Comparison of ENCODE assay signal across 8 cellular contexts in the genomic region with DNA sequence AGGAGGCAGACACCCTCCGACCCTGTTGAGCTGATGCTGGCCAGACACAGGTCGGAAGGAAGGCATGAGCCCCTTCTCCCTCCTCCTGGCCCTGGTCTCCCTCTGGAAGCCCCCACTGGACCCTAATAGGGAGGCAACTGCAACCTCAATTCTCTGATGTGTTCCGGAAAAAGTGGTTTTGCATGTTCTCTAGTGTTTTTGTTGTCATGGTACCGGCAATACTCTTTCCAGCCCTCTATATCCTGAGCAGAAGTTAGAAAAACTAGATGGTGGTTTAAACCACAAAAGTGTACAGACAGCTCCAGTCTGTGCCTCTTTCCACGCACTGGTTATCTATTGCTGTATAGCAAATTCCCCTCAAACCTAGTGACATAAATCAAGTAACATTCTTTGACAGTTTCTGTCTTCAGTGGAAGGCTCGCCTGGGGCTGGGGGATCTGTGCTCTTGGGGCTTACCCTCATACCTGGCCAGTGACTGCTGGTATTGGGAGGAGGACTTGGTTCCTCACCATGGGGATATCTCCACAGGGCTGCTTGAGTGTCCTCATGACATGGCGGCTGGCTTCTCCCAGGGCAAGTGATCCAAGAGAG. TPM values are rescaled to one million over a fixed set of nuclear protein-coding genes. Genes with fewer than 3 reads are reported as not detected.
DNase-seq lines count a peak whose midpoint lies in the region; ATAC-seq lines count a peak whose summit lies in the region.

No MANE protein-coding gene starts in this region.

- H3K27ac Mint-ChIP-seq in activated CD4-positive, alpha-beta T cell treated with anti-CD3 and anti-CD28 coated beads for 36 hours = peak overlapping the region; percentile 72
- H3K27ac Mint-ChIP-seq in activated naive CD4-positive, alpha-beta T cell treated with anti-CD3 and anti-CD28 coated beads for 36 hours = peak overlapping the region; percentile 81
- peak overlapping the region; percentile 68 to 96 for H3K27ac Mint-ChIP-seq in stimulated activated naive CD8-positive, alpha-beta T cell treated with anti-CD3 and anti-CD28 coated beads, Interleukin-15, amount 100 ng/mL, for 72 hours

- POLR2A ChIA-PET in activated CD4-positive, alpha-beta T cell treated with anti-CD3 and anti-CD28 coated beads for 36 hours (lab: Charles Lee) = no interaction called here

- intact Hi-C loops in activated CD4-positive, alpha-beta T cell treated with anti-CD3 and anti-CD28 coated beads for 36 hours (cut with DNase I, micrococcal nuclease) = no loop called here
- intact Hi-C loops in activated naive CD4-positive, alpha-beta T cell treated with anti-CD3 and anti-CD28 coated beads for 36 hours (cut with micrococcal nuclease) = loop anchor here (1.0 to 2.0 kb wide), 2 partner anchors 34 kb away; no protein-coding TSS in a partner anchor

- peaks cover 71% of the 10 kb centered on the region for H3K36me3 Mint-ChIP-seq in activated CD4-positive, alpha-beta T cell treated with anti-CD3 and anti-CD28 coated beads for 36 hours (ENCODE audit: low read depth)
- H3K36me3 Mint-ChIP-seq in activated naive CD4-positive, alpha-beta T cell treated with anti-CD3 and anti-CD28 coated beads for 36 hours (ENCODE audit: low read depth) = peaks cover 51% of the 10 kb centered on the region

- H3K9me3 Mint-ChIP-seq in activated CD4-positive, alpha-beta T cell treated with anti-CD3 and anti-CD28 coated beads for 36 hours (ENCODE audit: low read depth) = no peaks in the 10 kb centered on the region
- no peaks in the 10 kb centered on the region for H3K9me3 Mint-ChIP-seq in activated naive CD4-positive, alpha-beta T cell treated with anti-CD3 and anti-CD28 coated beads for 36 hours
- H3K9me3 Mint-ChIP-seq in stimulated activated naive CD8-positive, alpha-beta T cell treated with anti-CD3 and anti-CD28 coated beads, Interleukin-15, amount 100 ng/mL, for 72 hours = peaks cover 0 to 6% of the 10 kb centered on the region in 2 donors

- H3K27me3 Mint-ChIP-seq in activated CD4-positive, alpha-beta T cell treated with anti-CD3 and anti-CD28 coated beads for 36 hours = no peaks in the 10 kb centered on the region
- no peaks in the 10 kb centered on the region for H3K27me3 Mint-ChIP-seq in activated naive CD4-positive, alpha-beta T cell treated with anti-CD3 and anti-CD28 coated beads for 36 hours (ENCODE audit: low read depth)
- no peaks in the 10 kb centered on the region for H3K27me3 Mint-ChIP-seq in stimulated activated naive CD8-positive, alpha-beta T cell treated with anti-CD3 and anti-CD28 coated beads, Interleukin-15, amount 100 ng/mL, for 72 hours

- no peak for DNase-seq in activated CD4-positive, alpha-beta T cell treated with anti-CD3 and anti-CD28 coated beads for 36 hours
- DNase-seq in activated CD4-positive, alpha-beta T cell treated with anti-CD3 and anti-CD28 coated beads, Interleukin-2, amount 50 U/mL, for 48 hours = no peak
- DNase-seq in activated naive CD4-positive, alpha-beta T cell treated with anti-CD3 and anti-CD28 coated beads for 36 hours = peak; percentile 58
- peak; percentile 18 to 59 for DNase-seq in stimulated activated naive CD8-positive, alpha-beta T cell treated with anti-CD3 and anti-CD28 coated beads, Interleukin-15, amount 100 ng/mL, for 72 hours
- DNase-seq in 8988T (no peak), OCI-M1 (lab: John Stamatoyannopoulos, UW) (no peak), NCI-H526 (lab: John Stamatoyannopoulos, UW) (no peak)

- peak; percentile 79 for ATAC-seq in activated CD4-positive, alpha-beta T cell treated with anti-CD3 and anti-CD28 coated beads for 36 hours
- ATAC-seq in HG03571 (IDR thresholded peaks at IDR 0.05; ENCODE audit: unreplicated experiment) = peak; percentile 82
- peak; percentile 99 for ATAC-seq in stimulated activated naive CD8-positive, alpha-beta T cell treated with anti-CD3 and anti-CD28 coated beads, Interleukin-15, amount 100 ng/mL, for 72 hours

- CTCF ChIA-PET in activated CD4-positive, alpha-beta T cell treated with anti-CD3 and anti-CD28 coated beads for 36 hours (lab: Charles Lee) = interaction anchor here (0.6 to 0.8 kb wide), 2 partner anchors 164 to 449 kb away, joined by 3 to 5 read pairs; no protein-coding TSS in a partner anchor
- CTCF ChIA-PET in activated naive CD4-positive, alpha-beta T cell treated with anti-CD3 and anti-CD28 coated beads for 36 hours (lab: Charles Lee) = interaction anchor here (0.6 to 2.8 kb wide), 4 partner anchors 10 to 473 kb away, joined by 3 to 9 read pairs (median 6); no protein-coding TSS in a partner anchor

- peaks cover 48% of the 10 kb centered on the region for H3K4me1 Mint-ChIP-seq in activated CD4-positive, alpha-beta T cell treated with anti-CD3 and anti-CD28 coated beads for 36 hours
- peaks cover 70% of the 10 kb centered on the region for H3K4me1 Mint-ChIP-seq in activated naive CD4-positive, alpha-beta T cell treated with anti-CD3 and anti-CD28 coated beads for 36 hours (ENCODE audit: low read depth)
- peaks cover 66% of the 10 kb centered on the region for H3K4me1 Mint-ChIP-seq in stimulated activated naive CD8-positive, alpha-beta T cell treated with anti-CD3 and anti-CD28 coated beads, Interleukin-15, amount 100 ng/mL, for 72 hours

- no peak overlapping the region for H3K4me3 Mint-ChIP-seq in activated CD4-positive, alpha-beta T cell treated with anti-CD3 and anti-CD28 coated beads for 36 hours
- H3K4me3 Mint-ChIP-seq in activated naive CD4-positive, alpha-beta T cell treated with anti-CD3 and anti-CD28 coated beads for 36 hours = no peak overlapping the region
- peak overlapping the region; percentile 36 to 72 for H3K4me3 Mint-ChIP-seq in stimulated activated naive CD8-positive, alpha-beta T cell treated with anti-CD3 and anti-CD28 coated beads, Interleukin-15, amount 100 ng/mL, for 72 hours

RNA-seq across cellular contexts. Expression of a gene that starts 37.0 kb away (rescaled TPM):
- 100 to 1,000 TPM; 163 to 180 TPM for total RNA-seq in activated CD4-positive, alpha-beta T cell treated with anti-CD3 and anti-CD28 coated beads for 36 hours
- total RNA-seq in activated naive CD4-positive, alpha-beta T cell treated with anti-CD3 and anti-CD28 coated beads for 36 hours = 100 to 1,000 TPM; 115 to 120 TPM

RNA-seq across cellular contexts. Expression of a gene that starts 42.3 kb away (rescaled TPM):
- 100 to 1,000 TPM; 116 to 118 TPM for total RNA-seq in activated CD4-positive, alpha-beta T cell treated with anti-CD3 and anti-CD28 coated beads for 36 hours
- total RNA-seq in activated naive CD4-positive, alpha-beta T cell treated with anti-CD3 and anti-CD28 coated beads for 36 hours = 100 to 1,000 TPM in 1 of 2 experiments, 10 to 100 TPM in 1; 99.1 to 107 TPM

Comparison
In these comparisons a context has a peak if more than half of its experiments do, and no peak if none do; other contexts are left out.
1. DNase-seq: peak in activated naive CD4-positive, alpha-beta T cell treated with anti-CD3 and anti-CD28 coated beads for 36 hours (single experiment) and stimulated activated naive CD8-positive, alpha-beta T cell treated with anti-CD3 and anti-CD28 coated beads, Interleukin-15, amount 100 ng/mL, for 72 hours (2 of 2); none in activated CD4-positive, alpha-beta T cell treated with anti-CD3 and anti-CD28 coated beads for 36 hours (single experiment), activated CD4-positive, alpha-beta T cell treated with anti-CD3 and anti-CD28 coated beads, Interleukin-2, amount 50 U/mL, for 48 hours (0 of 2), 8988T (single experiment), OCI-M1 (single experiment) and NCI-H526 (0 of 2).
2. H3K4me3 Mint-ChIP-seq: peak in stimulated activated naive CD8-positive, alpha-beta T cell treated with anti-CD3 and anti-CD28 coated beads, Interleukin-15, amount 100 ng/mL, for 72 hours (2 of 2); none in activated CD4-positive, alpha-beta T cell treated with anti-CD3 and anti-CD28 coated beads for 36 hours (single experiment) and activated naive CD4-positive, alpha-beta T cell treated with anti-CD3 and anti-CD28 coated beads for 36 hours (single experiment).
3. Peak in every context shown above with its lines, with median percentiles within 50 percentile points of each other: ATAC-seq and H3K27ac Mint-ChIP-seq.